1 cellular context compared by ENCODE assay signal in genomic region chr14:73713804-73714655, GRCh38.
TF ChIP-seq lines count a peak whose summit lies in the region.

Gene PNMA1, minus strand, starts transcription at chr14:73714384. Its CDS starts 745 bp downstream, at chr14:73713639.

TF ChIP-seq in GM12878, 131 proteins besides CTCF, POLR2A, EP300 and RAD21 (continued from another document and continues in another):
- TF ChIP-seq EZH2 (IDR thresholded peaks at IDR 0.05; ENCODE audit: borderline replicate concordance, control insufficient read depth, low read depth, low read length) (no peak), BRCA1 (IDR thresholded peaks at IDR 0.05; ENCODE audit: low read depth, low read length) (no peak), USF1 (IDR thresholded peaks at IDR 0.05; ENCODE audit: borderline replicate concordance, extremely low read length, insufficient read depth, low read depth, low read length) (peak; percentile 72), TCF7 (IDR thresholded peaks at IDR 0.05; ENCODE audit: borderline replicate concordance) (no peak), GABPA (IDR thresholded peaks at IDR 0.05; ENCODE audit: low read depth) (no peak), BMI1 (IDR thresholded peaks at IDR 0.05; ENCODE audit: borderline replicate concordance) (peak; percentile 86), MXI1 (IDR thresholded peaks at IDR 0.05; ENCODE audit: low read depth, low read length) (peak; percentile 85), HDAC6 (IDR thresholded peaks at IDR 0.05; ENCODE audit: unreplicated experiment) (no peak), NR2C1 (IDR thresholded peaks at IDR 0.05) (no peak), ASH2L (IDR thresholded peaks at IDR 0.05; ENCODE audit: borderline replicate concordance, low read depth) (peak; percentile 90; the same call in 1 of the 2 replicates), SIX5 (IDR thresholded peaks at IDR 0.05; ENCODE audit: low read depth, low read length, severe bottlenecking) (no peak), TAF1 (IDR thresholded peaks at IDR 0.05; ENCODE audit: borderline replicate concordance, low read depth, low read length) (peak; percentile 75; the same call in 1 of the 2 replicates), STAT1 (conservative IDR thresholded peaks at IDR 0.05) (no peak; the same call in 1 of the 2 replicates), NR2F1 (conservative IDR thresholded peaks at IDR 0.05) (no peak), TCF3 (IDR thresholded peaks at IDR 0.05; ENCODE audit: borderline replicate concordance, insufficient read depth, low read depth, low read length) (0 out of 2 replicates have a peak, but pooled peaks have one; percentile 41), KDM1A (IDR thresholded peaks at IDR 0.05; ENCODE audit: borderline replicate concordance) (no peak), RB1 (IDR thresholded peaks at IDR 0.05; ENCODE audit: borderline replicate concordance) (no peak), BHLHE40 (IDR thresholded peaks at IDR 0.05; ENCODE audit: borderline replicate concordance in 1 of 2, low read depth in 2 of 2, low read length in 1 of 2) (peak; percentile 36 to 77; a peak in 2 of 4 replicates), POLR2AphosphoS5 (IDR thresholded peaks at IDR 0.05; ENCODE audit: low read length) (peak; percentile 81; the same call in 1 of the 2 replicates), ZNF384 (IDR thresholded peaks at IDR 0.05; ENCODE audit: borderline replicate concordance, low read depth, low read length) (no peak), STAT3 (IDR thresholded peaks at IDR 0.05; ENCODE audit: low read depth, low read length) (no peak), ZBTB33 (IDR thresholded peaks at IDR 0.05) (no peak), SRF (IDR thresholded peaks at IDR 0.05; ENCODE audit: low read depth in 2 of 2, low read length in 2 of 2) (no peak), POU2F2 (IDR thresholded peaks at IDR 0.05; ENCODE audit: borderline replicate concordance, low read depth, low read length) (peak; percentile 43; the same call in 1 of the 3 replicates), CEBPB (IDR thresholded peaks at IDR 0.05; ENCODE audit: borderline replicate concordance in 1 of 2, low read depth in 2 of 2, low read length in 2 of 2) (no peak), FOXK2 (IDR thresholded peaks at IDR 0.05) (peak; percentile 61; the same call in 1 of the 2 replicates), NR2C2 (IDR thresholded peaks at IDR 0.05; ENCODE audit: borderline replicate concordance, control insufficient read depth, insufficient read length, low read depth) (no peak), PRDM15 (CRISPR knock-in tag; IDR thresholded peaks at IDR 0.05) (no peak), ZNF207 (IDR thresholded peaks at IDR 0.05; ENCODE audit: borderline replicate concordance) (no peak), MTA3 (IDR thresholded peaks at IDR 0.05; ENCODE audit: borderline replicate concordance, low read length) (peak; percentile 56; the same call in 1 of the 2 replicates), CBX5 (IDR thresholded peaks at IDR 0.05; ENCODE audit: low read depth) (no peak), MYB (IDR thresholded peaks at IDR 0.05; ENCODE audit: borderline replicate concordance, low read depth, low read length) (no peak), SUZ12 (IDR thresholded peaks at IDR 0.05; ENCODE audit: unreplicated experiment) (no peak), RBBP5 (conservative IDR thresholded peaks at IDR 0.05) (no peak), RAD51 (IDR thresholded peaks at IDR 0.05) (no peak), HDGF (IDR thresholded peaks at IDR 0.05) (no peak), CHD4 (IDR thresholded peaks at IDR 0.05) (no peak), PAX5 (IDR thresholded peaks at IDR 0.05; ENCODE audit: borderline replicate concordance, low read depth, low read length) (peak; percentile 66), KLF5 (IDR thresholded peaks at IDR 0.05; ENCODE audit: partially characterized antibody) (peak; percentile 37)
- TF ChIP-seq, protein P1, sequence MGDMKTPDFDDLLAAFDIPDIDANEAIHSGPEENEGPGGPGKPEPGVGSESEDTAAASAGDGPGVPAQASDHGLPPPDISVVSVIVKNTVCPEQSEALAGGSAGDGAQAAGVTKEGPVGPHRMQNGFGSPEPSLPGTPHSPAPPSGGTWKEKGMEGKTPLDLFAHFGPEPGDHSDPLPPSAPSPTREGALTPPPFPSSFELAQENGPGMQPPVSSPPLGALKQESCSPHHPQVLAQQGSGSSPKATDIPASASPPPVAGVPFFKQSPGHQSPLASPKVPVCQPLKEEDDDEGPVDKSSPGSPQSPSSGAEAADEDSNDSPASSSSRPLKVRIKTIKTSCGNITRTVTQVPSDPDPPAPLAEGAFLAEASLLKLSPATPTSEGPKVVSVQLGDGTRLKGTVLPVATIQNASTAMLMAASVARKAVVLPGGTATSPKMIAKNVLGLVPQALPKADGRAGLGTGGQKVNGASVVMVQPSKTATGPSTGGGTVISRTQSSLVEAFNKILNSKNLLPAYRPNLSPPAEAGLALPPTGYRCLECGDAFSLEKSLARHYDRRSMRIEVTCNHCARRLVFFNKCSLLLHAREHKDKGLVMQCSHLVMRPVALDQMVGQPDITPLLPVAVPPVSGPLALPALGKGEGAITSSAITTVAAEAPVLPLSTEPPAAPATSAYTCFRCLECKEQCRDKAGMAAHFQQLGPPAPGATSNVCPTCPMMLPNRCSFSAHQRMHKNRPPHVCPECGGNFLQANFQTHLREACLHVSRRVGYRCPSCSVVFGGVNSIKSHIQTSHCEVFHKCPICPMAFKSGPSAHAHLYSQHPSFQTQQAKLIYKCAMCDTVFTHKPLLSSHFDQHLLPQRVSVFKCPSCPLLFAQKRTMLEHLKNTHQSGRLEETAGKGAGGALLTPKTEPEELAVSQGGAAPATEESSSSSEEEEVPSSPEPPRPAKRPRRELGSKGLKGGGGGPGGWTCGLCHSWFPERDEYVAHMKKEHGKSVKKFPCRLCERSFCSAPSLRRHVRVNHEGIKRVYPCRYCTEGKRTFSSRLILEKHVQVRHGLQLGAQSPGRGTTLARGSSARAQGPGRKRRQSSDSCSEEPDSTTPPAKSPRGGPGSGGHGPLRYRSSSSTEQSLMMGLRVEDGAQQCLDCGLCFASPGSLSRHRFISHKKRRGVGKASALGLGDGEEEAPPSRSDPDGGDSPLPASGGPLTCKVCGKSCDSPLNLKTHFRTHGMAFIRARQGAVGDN (IDR thresholded peaks at IDR 0.05): peak; percentile 75
- TF ChIP-seq, protein P2, sequence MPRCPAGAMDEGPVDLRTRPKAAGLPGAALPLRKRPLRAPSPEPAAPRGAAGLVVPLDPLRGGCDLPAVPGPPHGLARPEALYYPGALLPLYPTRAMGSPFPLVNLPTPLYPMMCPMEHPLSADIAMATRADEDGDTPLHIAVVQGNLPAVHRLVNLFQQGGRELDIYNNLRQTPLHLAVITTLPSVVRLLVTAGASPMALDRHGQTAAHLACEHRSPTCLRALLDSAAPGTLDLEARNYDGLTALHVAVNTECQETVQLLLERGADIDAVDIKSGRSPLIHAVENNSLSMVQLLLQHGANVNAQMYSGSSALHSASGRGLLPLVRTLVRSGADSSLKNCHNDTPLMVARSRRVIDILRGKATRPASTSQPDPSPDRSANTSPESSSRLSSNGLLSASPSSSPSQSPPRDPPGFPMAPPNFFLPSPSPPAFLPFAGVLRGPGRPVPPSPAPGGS (IDR thresholded peaks at IDR 0.05; ENCODE audit: borderline replicate concordance, insufficient read depth, low read depth, low read length, poor library complexity, severe bottlenecking): peak; percentile 99
- TF ChIP-seq, protein P3, sequence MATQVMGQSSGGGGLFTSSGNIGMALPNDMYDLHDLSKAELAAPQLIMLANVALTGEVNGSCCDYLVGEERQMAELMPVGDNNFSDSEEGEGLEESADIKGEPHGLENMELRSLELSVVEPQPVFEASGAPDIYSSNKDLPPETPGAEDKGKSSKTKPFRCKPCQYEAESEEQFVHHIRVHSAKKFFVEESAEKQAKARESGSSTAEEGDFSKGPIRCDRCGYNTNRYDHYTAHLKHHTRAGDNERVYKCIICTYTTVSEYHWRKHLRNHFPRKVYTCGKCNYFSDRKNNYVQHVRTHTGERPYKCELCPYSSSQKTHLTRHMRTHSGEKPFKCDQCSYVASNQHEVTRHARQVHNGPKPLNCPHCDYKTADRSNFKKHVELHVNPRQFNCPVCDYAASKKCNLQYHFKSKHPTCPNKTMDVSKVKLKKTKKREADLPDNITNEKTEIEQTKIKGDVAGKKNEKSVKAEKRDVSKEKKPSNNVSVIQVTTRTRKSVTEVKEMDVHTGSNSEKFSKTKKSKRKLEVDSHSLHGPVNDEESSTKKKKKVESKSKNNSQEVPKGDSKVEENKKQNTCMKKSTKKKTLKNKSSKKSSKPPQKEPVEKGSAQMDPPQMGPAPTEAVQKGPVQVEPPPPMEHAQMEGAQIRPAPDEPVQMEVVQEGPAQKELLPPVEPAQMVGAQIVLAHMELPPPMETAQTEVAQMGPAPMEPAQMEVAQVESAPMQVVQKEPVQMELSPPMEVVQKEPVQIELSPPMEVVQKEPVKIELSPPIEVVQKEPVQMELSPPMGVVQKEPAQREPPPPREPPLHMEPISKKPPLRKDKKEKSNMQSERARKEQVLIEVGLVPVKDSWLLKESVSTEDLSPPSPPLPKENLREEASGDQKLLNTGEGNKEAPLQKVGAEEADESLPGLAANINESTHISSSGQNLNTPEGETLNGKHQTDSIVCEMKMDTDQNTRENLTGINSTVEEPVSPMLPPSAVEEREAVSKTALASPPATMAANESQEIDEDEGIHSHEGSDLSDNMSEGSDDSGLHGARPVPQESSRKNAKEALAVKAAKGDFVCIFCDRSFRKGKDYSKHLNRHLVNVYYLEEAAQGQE (IDR thresholded peaks at IDR 0.05; ENCODE audit: low read depth, low read length): no peak
- TF ChIP-seq, protein P4, sequence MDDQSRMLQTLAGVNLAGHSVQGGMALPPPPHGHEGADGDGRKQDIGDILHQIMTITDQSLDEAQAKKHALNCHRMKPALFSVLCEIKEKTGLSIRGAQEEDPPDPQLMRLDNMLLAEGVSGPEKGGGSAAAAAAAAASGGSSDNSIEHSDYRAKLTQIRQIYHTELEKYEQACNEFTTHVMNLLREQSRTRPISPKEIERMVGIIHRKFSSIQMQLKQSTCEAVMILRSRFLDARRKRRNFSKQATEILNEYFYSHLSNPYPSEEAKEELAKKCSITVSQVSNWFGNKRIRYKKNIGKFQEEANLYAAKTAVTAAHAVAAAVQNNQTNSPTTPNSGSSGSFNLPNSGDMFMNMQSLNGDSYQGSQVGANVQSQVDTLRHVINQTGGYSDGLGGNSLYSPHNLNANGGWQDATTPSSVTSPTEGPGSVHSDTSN (IDR thresholded peaks at IDR 0.05; ENCODE audit: insufficient replicate concordance, low read depth, low read length): no peak
